ENCODE assay signal across 2 cellular contexts in genomic region chr6:72788188-72788587, GRCh38.
TF ChIP-seq lines count a peak whose summit lies in the region.

No MANE protein-coding gene starts in this region.

TF ChIP-seq in IMR-90, 13 proteins besides CTCF, POLR2A, EP300 and RAD21:
- TF ChIP-seq SMC3 (IDR thresholded peaks at IDR 0.05; ENCODE audit: low read depth, low read length) = no peak
- TF ChIP-seq FOS (IDR thresholded peaks at IDR 0.05; ENCODE audit: low read depth, low read length) = peak; percentile 52; the same call in 1 of the 2 replicates

TF ChIP-seq in GM12878, 131 proteins besides CTCF, POLR2A, EP300 and RAD21:
- TF ChIP-seq TARDBP (IDR thresholded peaks at IDR 0.05; ENCODE audit: borderline replicate concordance) (no peak), HDAC6 (IDR thresholded peaks at IDR 0.05; ENCODE audit: unreplicated experiment) (no peak), ATF7 (IDR thresholded peaks at IDR 0.05; ENCODE audit: low read depth) (no peak), NFXL1 (IDR thresholded peaks at IDR 0.05; ENCODE audit: borderline replicate concordance) (no peak), MTA3 (IDR thresholded peaks at IDR 0.05; ENCODE audit: borderline replicate concordance, low read length) (no peak), YBX1 (IDR thresholded peaks at IDR 0.05) (no peak), NFIC (IDR thresholded peaks at IDR 0.05; ENCODE audit: low read depth, low read length) (no peak), MEF2B (IDR thresholded peaks at IDR 0.05; ENCODE audit: partially characterized antibody, poor library complexity, severe bottlenecking) (no peak), KDM1A (IDR thresholded peaks at IDR 0.05; ENCODE audit: borderline replicate concordance) (no peak), NFYA (IDR thresholded peaks at IDR 0.05; ENCODE audit: borderline replicate concordance, low read depth, low read length) (no peak)
- TF ChIP-seq, protein P1, sequence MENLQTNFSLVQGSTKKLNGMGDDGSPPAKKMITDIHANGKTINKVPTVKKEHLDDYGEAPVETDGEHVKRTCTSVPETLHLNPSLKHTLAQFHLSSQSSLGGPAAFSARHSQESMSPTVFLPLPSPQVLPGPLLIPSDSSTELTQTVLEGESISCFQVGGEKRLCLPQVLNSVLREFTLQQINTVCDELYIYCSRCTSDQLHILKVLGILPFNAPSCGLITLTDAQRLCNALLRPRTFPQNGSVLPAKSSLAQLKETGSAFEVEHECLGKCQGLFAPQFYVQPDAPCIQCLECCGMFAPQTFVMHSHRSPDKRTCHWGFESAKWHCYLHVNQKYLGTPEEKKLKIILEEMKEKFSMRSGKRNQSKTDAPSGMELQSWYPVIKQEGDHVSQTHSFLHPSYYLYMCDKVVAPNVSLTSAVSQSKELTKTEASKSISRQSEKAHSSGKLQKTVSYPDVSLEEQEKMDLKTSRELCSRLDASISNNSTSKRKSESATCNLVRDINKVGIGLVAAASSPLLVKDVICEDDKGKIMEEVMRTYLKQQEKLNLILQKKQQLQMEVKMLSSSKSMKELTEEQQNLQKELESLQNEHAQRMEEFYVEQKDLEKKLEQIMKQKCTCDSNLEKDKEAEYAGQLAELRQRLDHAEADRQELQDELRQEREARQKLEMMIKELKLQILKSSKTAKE (IDR thresholded peaks at IDR 0.05; ENCODE audit: low read depth, poor library complexity, severe bottlenecking) = no peak
TF ChIP-seq in GM12878: peak in this region for 0.
